In the genomic region with DNA sequence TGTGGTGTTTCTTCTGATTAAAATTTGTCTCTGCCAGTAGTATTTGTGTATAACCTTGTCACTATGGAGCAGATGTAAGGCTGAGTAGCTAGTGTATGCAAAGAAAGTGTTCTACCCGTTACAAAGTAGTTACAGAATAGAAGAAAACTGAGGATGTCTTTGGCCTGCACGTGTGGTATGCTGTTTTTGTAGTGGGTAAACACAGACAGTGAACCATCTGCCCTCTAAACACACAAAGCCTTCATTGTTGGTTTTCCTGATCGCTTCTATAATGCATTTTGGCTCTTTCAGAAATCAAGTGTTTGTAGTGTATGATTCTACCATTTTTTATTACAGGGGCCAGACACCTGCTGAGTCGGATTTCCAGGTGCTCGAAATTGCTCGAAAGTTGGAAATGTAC, we compare ENCODE assay signal across 18 cellular contexts.
DNase-seq lines count a peak whose midpoint lies in the region; ATAC-seq and TF ChIP-seq lines count a peak whose summit lies in the region.
"Had no signal": no experiment of that assay in that cellular context is flagged by ENCODE, and none has a peak within 500 bp of the region (broad histone marks: within the 10 kb centered on the region; RNA-seq: fewer than 3 reads in every experiment).

No MANE protein-coding gene starts in this region.

- H3K4me1 Mint-ChIP-seq in stimulated activated naive CD8-positive, alpha-beta T cell treated with anti-CD3 and anti-CD28 coated beads, Interleukin-15, amount 100 ng/mL, for 72 hours: no peaks in the 10 kb centered on the region
- H3K4me1 Mint-ChIP-seq: activated CD4-positive, alpha-beta T cell treated with anti-CD3 and anti-CD28 coated beads, Interleukin-2, amount 10 ng/mL, durations not matched to agents 24 days and 14 days; CD4-positive, alpha-beta memory T cell had no signal

- H3K27ac Mint-ChIP-seq in stimulated activated naive CD8-positive, alpha-beta T cell treated with anti-CD3 and anti-CD28 coated beads, Interleukin-15, amount 100 ng/mL, for 72 hours: no peak overlapping the region
- H3K27ac Mint-ChIP-seq: activated CD4-positive, alpha-beta T cell treated with anti-CD3 and anti-CD28 coated beads, Interleukin-2, amount 10 ng/mL, durations not matched to agents 24 days and 14 days; CD4-positive, alpha-beta memory T cell had no signal

- TF ChIP-seq CTCF in transverse colon (IDR thresholded peaks at IDR 0.05) (no peak), psoas muscle (IDR thresholded peaks at IDR 0.05) (no peak), GM20000 (IDR thresholded peaks at IDR 0.05; ENCODE audit: extremely low read depth, missing control alignments) (no peak)

- H3K36me3 ChIP-seq in transverse colon (peaks cover 0 to 47% (median 16%) of the 10 kb centered on the region in 4 donors), psoas muscle (ENCODE audit: insufficient read depth in 1 of 2, low read depth in 1 of 2) (peaks cover 4 to 81% of the 10 kb centered on the region in 2 donors)

- H3K9me3 ChIP-seq in transverse colon: no peaks in the 10 kb centered on the region
- peaks cover 2% of the 10 kb centered on the region for H3K9me3 ChIP-seq in psoas muscle
- H3K9me3 ChIP-seq: vagina had no signal

- WGBS in transverse colon (ENCODE audit: low coverage in 1 of 2), 2 donors: 50 to 51% methylated on average over 6 of the region's 6 CpGs
- WGBS in psoas muscle, 3 donors: 67 to 83% (median 74%) methylated on average over 6 of the region's 6 CpGs

- in situ Hi-C loops in transverse colon (cut with MboI; ENCODE audit: low pct_ligation_motif_present in 1 of 4, low pct_unique_long_range_greater_than_20kb in 1 of 4, low sequenced_read_pairs in 3 of 4): no loop called here

- no peak overlapping the region for H3K27ac ChIP-seq in transverse colon
- no peak overlapping the region for H3K27ac ChIP-seq in psoas muscle
- H3K27ac ChIP-seq: hepatocyte, vagina had no signal

- no peaks in the 10 kb centered on the region for H3K4me1 ChIP-seq in transverse colon
- no peaks in the 10 kb centered on the region for H3K4me1 ChIP-seq in psoas muscle
- H3K4me1 ChIP-seq: vagina had no signal

- ATAC-seq in psoas muscle: no peak
- ATAC-seq in stimulated activated naive CD8-positive, alpha-beta T cell treated with anti-CD3 and anti-CD28 coated beads, Interleukin-15, amount 100 ng/mL, for 72 hours: no peak

- peaks cover 3 to 4% of the 10 kb centered on the region in 2 donors for H3K9me3 Mint-ChIP-seq in stimulated activated naive CD8-positive, alpha-beta T cell treated with anti-CD3 and anti-CD28 coated beads, Interleukin-15, amount 100 ng/mL, for 72 hours

- H3K27me3 ChIP-seq in transverse colon: no peaks in the 10 kb centered on the region
- no peaks in the 10 kb centered on the region for H3K27me3 ChIP-seq in psoas muscle (ENCODE audit: insufficient read depth in 3 of 3, low read length in 2 of 3)
- H3K27me3 ChIP-seq: hepatocyte, vagina had no signal

- intact Hi-C loops in transverse colon (cut with DNase I; ENCODE audit: low total_unique reads): no loop called here
- intact Hi-C loops in psoas muscle (cut with DNase I): no loop called here

- no peaks in the 10 kb centered on the region for H3K27me3 Mint-ChIP-seq in stimulated activated naive CD8-positive, alpha-beta T cell treated with anti-CD3 and anti-CD28 coated beads, Interleukin-15, amount 100 ng/mL, for 72 hours
- H3K27me3 Mint-ChIP-seq: activated CD4-positive, alpha-beta T cell treated with anti-CD3 and anti-CD28 coated beads, Interleukin-2, amount 10 ng/mL, durations not matched to agents 24 days and 14 days; CD4-positive, alpha-beta memory T cell had no signal

- H3K4me3 ChIP-seq in transverse colon (no peak overlapping the region), psoas muscle (no peak overlapping the region)
- H3K4me3 ChIP-seq: hepatocyte, vagina had no signal

- TF ChIP-seq EP300 in transverse colon (IDR thresholded peaks at IDR 0.05; ENCODE audit: low read depth): no peak

- DNase-seq in DMS53 (lab: John Stamatoyannopoulos, UW): peak; percentile 95
- peak; percentile 22 for DNase-seq in NCI-H1694 (lab: John Stamatoyannopoulos, UW)
- peak; percentile 84 to 88 for DNase-seq in NCI-H526 (lab: John Stamatoyannopoulos, UW)
- peak; percentile 49 for DNase-seq in medulla oblongata (ENCODE audit: extremely low spot score)
- DNase-seq in transverse colon: no peak
- DNase-seq in psoas muscle: no peak
- no peak for DNase-seq in GM20000 (ENCODE audit: low spot score)
- DNase-seq in stimulated activated naive CD8-positive, alpha-beta T cell treated with anti-CD3 and anti-CD28 coated beads, Interleukin-15, amount 100 ng/mL, for 72 hours: no peak
- DNase-seq: activated CD4-positive, alpha-beta T cell treated with anti-CD3 and anti-CD28 coated beads, Interleukin-2, amount 10 ng/mL, durations not matched to agents 24 days and 14 days; activated CD8-positive, alpha-beta memory T cell treated with anti-CD3 and anti-CD28 coated beads, Interleukin-2, amount 50 U/mL, for 48 hours; activated gamma-delta T cell; CD4-positive, alpha-beta memory T cell; IMR-90; kidney; NK-92 treated with Interleukin-12 subunit alpha and Interleukin-12 subunit beta, amount 100 ng/mL, for 24 hours; stimulated activated naive CD4-positive, alpha-beta T cell treated with Interleukin-2 at 50 U/mL for 16 hours had no signal

- H3K4me3 Mint-ChIP-seq in stimulated activated naive CD8-positive, alpha-beta T cell treated with anti-CD3 and anti-CD28 coated beads, Interleukin-15, amount 100 ng/mL, for 72 hours: no peak overlapping the region
- H3K4me3 Mint-ChIP-seq: activated CD4-positive, alpha-beta T cell treated with anti-CD3 and anti-CD28 coated beads, Interleukin-2, amount 10 ng/mL, durations not matched to agents 24 days and 14 days; CD4-positive, alpha-beta memory T cell had no signal

- TF ChIP-seq POLR2A in transverse colon (IDR thresholded peaks at IDR 0.05): no peak

Comparison
In these comparisons a context has a peak if more than half of its experiments do, and no peak if none do; other contexts are left out.
1. DNase-seq: peak in DMS53 (single experiment), NCI-H1694 (single experiment), NCI-H526 (2 of 2) and medulla oblongata (single experiment); none in transverse colon (single experiment), psoas muscle (0 of 2), GM20000 (single experiment) and stimulated activated naive CD8-positive, alpha-beta T cell treated with anti-CD3 and anti-CD28 coated beads, Interleukin-15, amount 100 ng/mL, for 72 hours (0 of 2).